8 cellular contexts compared by ENCODE assay signal in the genomic region with DNA sequence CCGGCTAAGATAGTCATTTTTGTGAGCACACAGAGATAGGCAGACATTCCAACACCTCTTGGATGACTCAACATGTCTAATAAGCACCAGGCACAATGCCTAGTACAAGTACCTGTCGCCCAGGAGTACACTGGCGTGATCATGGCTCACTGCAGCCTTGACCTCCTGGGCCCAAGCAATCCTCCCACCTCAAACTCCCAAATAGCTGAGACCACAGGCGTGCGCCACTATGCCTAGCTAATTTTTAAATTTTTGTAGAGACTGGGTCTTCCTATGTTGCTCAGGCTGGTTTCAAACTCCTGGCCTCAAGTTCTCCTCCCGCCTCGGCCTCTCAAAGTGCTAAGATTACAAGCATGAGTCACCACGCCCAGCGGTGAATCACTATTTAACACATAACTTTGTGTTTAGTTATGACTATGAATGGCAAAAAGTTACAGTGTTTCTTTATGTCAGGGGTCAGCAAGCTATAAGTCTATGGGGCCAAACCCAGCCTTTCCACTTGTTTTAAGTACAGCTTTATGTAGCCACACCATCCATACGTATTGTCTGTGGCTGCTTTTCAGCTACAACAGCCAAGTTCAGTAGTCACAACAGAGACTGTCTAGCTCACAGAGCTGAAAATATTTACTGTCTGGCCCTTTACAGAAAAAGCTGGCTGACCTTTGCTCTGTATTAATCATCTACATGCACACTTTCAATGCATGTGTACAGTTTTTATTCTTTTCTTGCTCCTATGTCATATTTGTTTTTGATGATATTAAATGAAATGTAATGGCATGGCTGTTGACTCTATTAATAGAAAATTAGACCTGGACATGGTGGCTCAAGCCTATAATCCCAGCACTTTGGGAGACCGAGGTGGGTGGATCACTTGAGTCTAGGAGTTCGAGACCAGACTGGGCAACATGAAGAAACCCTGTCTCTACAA. TPM values are rescaled to one million over a fixed set of nuclear protein-coding genes. Genes with fewer than 3 reads are reported as not detected.
DNase-seq lines count a peak whose midpoint lies in the region; ATAC-seq and TF ChIP-seq lines count a peak whose summit lies in the region.

No MANE protein-coding gene starts in this region.

- DNase-seq in ACHN (peak; percentile 87), HT1080 (ENCODE audit: low read depth) (peak; percentile 94), mucosa of descending colon (peak in 1 of 3 donors; percentile 55), NCI-H2196 treated with DMSO at 0.1 percent for 48 hours (lab: John Stamatoyannopoulos, UW; ENCODE audit: unreplicated experiment) (no peak), SIG-M5 treated with dmso at 0.1 percent for 504 hours (lab: John Stamatoyannopoulos, UW; ENCODE audit: unreplicated experiment) (no peak)
- peak; percentile 74 for DNase-seq in activated naive CD4-positive, alpha-beta T cell treated with Interleukin-2 at 50 U/mL for 16 hours

- intact Hi-C loops in mucosa of descending colon (cut with DNase I, micrococcal nuclease): no loop called here

- in situ Hi-C loops in ACHN (cut with HindIII; ENCODE audit: low pct_ligation_motif_present, low pct_unique_long_range_greater_than_20kb, low sequenced_read_pairs): no loop called here

- no peak overlapping the region for H3K4me3 ChIP-seq in mucosa of descending colon

- no peaks in the 10 kb centered on the region for H3K9me3 ChIP-seq in mucosa of descending colon

- TF ChIP-seq CTCF in mucosa of descending colon (IDR thresholded peaks at IDR 0.05): no peak

- ATAC-seq in mucosa of descending colon: peak; percentile 94
- ATAC-seq in GM18867 (IDR thresholded peaks at IDR 0.05; ENCODE audit: unreplicated experiment): no peak
- ATAC-seq in HG03469 (IDR thresholded peaks at IDR 0.05; ENCODE audit: unreplicated experiment): no peak

- H3K4me1 ChIP-seq in mucosa of descending colon (ENCODE audit: low read depth): no peaks in the 10 kb centered on the region

- no peaks in the 10 kb centered on the region for H3K36me3 ChIP-seq in mucosa of descending colon (ENCODE audit: low read depth)

RNA-seq across cellular contexts. Expression of gene ORC2, which starts 18.7 kb away (rescaled TPM):
- 17.4 and 22.1 TPM in 2 replicates for total RNA-seq in HT1080 (2014; rRNA removed; shearing (Covaris generic))
- polyA plus RNA-seq in HT1080 (2015; cell fraction: cytosol; rRNA removed): 15.8 and 20.4 TPM in 2 replicates
- polyA plus RNA-seq in HT1080 (2015; cell fraction: nucleus; rRNA removed): 42.4 and 46.1 TPM in 2 replicates
- 10 to 100 TPM; 29.6 to 51.1 (median 32.2) TPM for total RNA-seq in mucosa of descending colon

RNA-seq across cellular contexts. Expression of gene NIF3L1, which starts 55.6 kb away (rescaled TPM):
- total RNA-seq in HT1080 (2014; rRNA removed; shearing (Covaris generic)): 78.9 and 87.4 TPM in 2 replicates
- 45.1 and 49.9 TPM in 2 replicates for polyA plus RNA-seq in HT1080 (2015; cell fraction: cytosol; rRNA removed)
- 70.6 and 73.6 TPM in 2 replicates for polyA plus RNA-seq in HT1080 (2015; cell fraction: nucleus; rRNA removed)
- 10 to 100 TPM; 19.2 to 28.1 (median 26.7) TPM for total RNA-seq in mucosa of descending colon

RNA-seq across cellular contexts. Expression of gene PPIL3, which starts 55.9 kb away (rescaled TPM):
- 55.2 and 55.5 TPM in 2 replicates for total RNA-seq in HT1080 (2014; rRNA removed; shearing (Covaris generic))
- 46.1 and 46.2 TPM in 2 replicates for polyA plus RNA-seq in HT1080 (2015; cell fraction: cytosol; rRNA removed)
- polyA plus RNA-seq in HT1080 (2015; cell fraction: nucleus; rRNA removed): 76.6 and 82.2 TPM in 2 replicates
- total RNA-seq in mucosa of descending colon: 10 to 100 TPM; 25.0 to 30.4 (median 28.0) TPM

Comparison
In these comparisons a context has a peak if more than half of its experiments do, and no peak if none do; other contexts are left out.
1. DNase-seq: peak in ACHN (single experiment), HT1080 (single experiment) and activated naive CD4-positive, alpha-beta T cell treated with Interleukin-2 at 50 U/mL for 16 hours (single experiment); none in NCI-H2196 treated with DMSO at 0.1 percent for 48 hours (single experiment) and SIG-M5 treated with dmso at 0.1 percent for 504 hours (single experiment).